ENCODE assay signal across 7 cellular contexts in the genomic region with DNA sequence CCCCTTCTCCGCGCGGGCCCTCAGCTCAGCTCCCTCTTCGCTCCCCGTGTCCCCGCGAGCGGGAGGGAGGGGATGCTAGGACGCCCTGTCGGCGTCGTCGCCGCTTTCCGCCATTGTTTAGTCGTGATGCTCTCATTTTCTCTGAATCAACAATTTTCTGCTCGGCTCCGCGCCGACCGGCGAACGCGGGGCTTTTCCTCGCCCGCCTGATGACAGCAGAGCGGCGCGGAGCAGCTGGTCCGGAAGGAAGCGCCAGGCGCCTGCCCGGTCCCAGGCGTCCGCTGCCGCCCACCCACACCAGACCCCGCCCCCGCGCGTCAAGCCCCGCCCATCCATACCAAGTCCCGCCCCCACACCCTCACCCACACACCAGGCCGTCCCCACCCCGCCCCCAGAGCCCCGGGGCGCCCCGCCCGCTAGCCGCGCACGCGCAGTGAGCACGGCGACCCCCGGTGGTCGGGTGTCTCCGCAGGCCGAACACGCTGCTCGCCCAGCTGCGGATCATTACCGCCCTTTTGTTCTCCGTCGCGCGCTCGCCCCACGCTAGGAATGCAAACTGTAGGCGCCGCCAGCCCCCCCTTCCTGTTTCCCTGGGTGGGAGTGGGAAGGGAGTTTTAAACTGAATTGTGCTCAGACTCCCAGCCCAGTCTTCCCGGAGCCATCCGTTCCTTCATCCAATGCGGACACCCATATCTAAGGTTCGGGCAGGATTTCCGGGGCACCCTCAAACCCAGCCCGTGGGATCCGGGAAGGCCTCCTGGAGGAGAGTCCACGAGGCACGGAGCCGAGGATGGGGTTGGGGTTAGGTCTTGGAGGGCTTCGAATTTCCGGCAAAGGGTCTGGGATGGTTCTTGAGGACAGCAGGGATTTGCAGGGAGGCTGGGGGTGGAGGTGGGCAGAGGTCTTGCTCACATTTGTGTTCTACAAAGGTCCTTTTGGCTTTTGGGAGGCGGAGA. TPM values are rescaled to one million over a fixed set of nuclear protein-coding genes. Genes with fewer than 3 reads are reported as not detected.
DNase-seq lines count a peak whose midpoint lies in the region; ATAC-seq lines count a peak whose summit lies in the region.

No MANE protein-coding gene starts in this region.

- peak overlapping the region; percentile 77 for H3K4me3 Mint-ChIP-seq in activated CD4-positive, alpha-beta memory T cell treated with anti-CD3 and anti-CD28 coated beads, Interleukin-2, amount 10 ng/mL, durations not matched to agents 7 days and 5 days

- H3K4me3 ChIP-seq in ectodermal cell (ENCODE audit: insufficient read depth, low read depth, low read length) (peak overlapping the region; percentile 63), mesodermal cell (ENCODE audit: extremely low read depth, insufficient read depth, low read length, poor library complexity, severe bottlenecking) (peak overlapping the region; percentile 57)

- no peak overlapping the region for H3K27ac Mint-ChIP-seq in activated CD4-positive, alpha-beta memory T cell treated with anti-CD3 and anti-CD28 coated beads, Interleukin-2, amount 10 ng/mL, durations not matched to agents 7 days and 5 days

- H3K36me3 Mint-ChIP-seq in activated CD4-positive, alpha-beta memory T cell treated with anti-CD3 and anti-CD28 coated beads, Interleukin-2, amount 10 ng/mL, durations not matched to agents 7 days and 5 days (ENCODE audit: low read depth), result no peaks in the 10 kb centered on the region

- DNase-seq in NCI-H1092 (lab: John Stamatoyannopoulos, UW), result peak; percentile 76
- peak; percentile 68 for DNase-seq in activated CD4-positive, alpha-beta memory T cell treated with anti-CD3 and anti-CD28 coated beads, Interleukin-2, amount 10 ng/mL, durations not matched to agents 7 days and 5 days
- peak; percentile 17 for DNase-seq in stimulated activated CD8-positive, alpha-beta memory T cell treated with anti-CD3 and anti-CD28 coated beads, Interleukin-15, amount 100 ng/mL, for 1 hour (ENCODE audit: low read depth)
- DNase-seq in NCI-H128 (lab: John Stamatoyannopoulos, UW; ENCODE audit: unreplicated experiment), result no peak

- ATAC-seq in GM18907 (IDR thresholded peaks at IDR 0.05; ENCODE audit: unreplicated experiment), result peak; percentile 54

- WGBS in ectodermal cell, 2 experiments, result 10% methylated on average over 79 to 83 of the region's 83 CpGs
- WGBS in mesodermal cell (ENCODE audit: insufficient coverage in 2 of 2), 2 experiments, result 13 to 22% methylated on average over 33 to 56 of the region's 83 CpGs

- H3K36me3 ChIP-seq in ectodermal cell (ENCODE audit: control insufficient read depth, insufficient read depth, low read length) (no peaks in the 10 kb centered on the region), mesodermal cell (ENCODE audit: control insufficient read depth, insufficient read depth, low read length) (no peaks in the 10 kb centered on the region)

- H3K27me3 ChIP-seq in ectodermal cell (ENCODE audit: control insufficient read depth, insufficient read depth, low read length, poor library complexity, severe bottlenecking), result peaks cover 58% of the 10 kb centered on the region

- POLR2A ChIA-PET in activated CD4-positive, alpha-beta memory T cell treated with anti-CD3 and anti-CD28 coated beads, Interleukin-2, amount 10 ng/mL, durations not matched to agents 7 days and 5 days (lab: Charles Lee), result interaction anchor here (1.1 kb wide), 2 partner anchors 9 to 252 kb away, joined by 3 read pairs; a partner anchor contains a TSS

- CTCF ChIA-PET in activated CD4-positive, alpha-beta memory T cell treated with anti-CD3 and anti-CD28 coated beads, Interleukin-2, amount 10 ng/mL, durations not matched to agents 7 days and 5 days (lab: Charles Lee), result interaction anchor here (1.0 to 1.8 kb wide), 2 partner anchors 16 to 78 kb away, joined by 3 to 5 read pairs; no protein-coding TSS in a partner anchor

- H3K4me1 Mint-ChIP-seq in activated CD4-positive, alpha-beta memory T cell treated with anti-CD3 and anti-CD28 coated beads, Interleukin-2, amount 10 ng/mL, durations not matched to agents 7 days and 5 days, result peaks cover 12% of the 10 kb centered on the region

- H3K9me3 ChIP-seq in ectodermal cell (ENCODE audit: control insufficient read depth, low read length) (no peaks in the 10 kb centered on the region), mesodermal cell (ENCODE audit: control insufficient read depth, low read length) (no peaks in the 10 kb centered on the region)

- peaks cover 44% of the 10 kb centered on the region for H3K27me3 Mint-ChIP-seq in activated CD4-positive, alpha-beta memory T cell treated with anti-CD3 and anti-CD28 coated beads, Interleukin-2, amount 10 ng/mL, durations not matched to agents 7 days and 5 days

- no peaks in the 10 kb centered on the region for H3K9me3 Mint-ChIP-seq in activated CD4-positive, alpha-beta memory T cell treated with anti-CD3 and anti-CD28 coated beads, Interleukin-2, amount 10 ng/mL, durations not matched to agents 7 days and 5 days

- H3K4me1 ChIP-seq in ectodermal cell (ENCODE audit: control insufficient read depth, insufficient read depth, low read length) (no peaks in the 10 kb centered on the region), mesodermal cell (ENCODE audit: control insufficient read depth, insufficient read depth, low read length, poor library complexity, severe bottlenecking) (peaks cover 12% of the 10 kb centered on the region)

- H3K27ac ChIP-seq in ectodermal cell (ENCODE audit: insufficient read depth, low read depth, low read length, poor library complexity, severe bottlenecking), result no peak overlapping the region
- H3K27ac ChIP-seq in mesodermal cell (ENCODE audit: low read depth, low read length, severe bottlenecking), result peak overlapping the region; percentile 76

RNA-seq across cellular contexts. Expression of a gene that starts 49.8 kb away (rescaled TPM):
- total RNA-seq in activated CD4-positive, alpha-beta memory T cell treated with anti-CD3 and anti-CD28 coated beads, Interleukin-2, amount 10 ng/mL, durations not matched to agents 7 days and 5 days, result not detected
- 0.15 TPM for polyA plus RNA-seq in ectodermal cell (2013, experiment 1 of 4)
- 0.14 TPM for polyA plus RNA-seq in ectodermal cell (2013, experiment 2 of 4)
- polyA plus RNA-seq in ectodermal cell (2013, experiment 3 of 4), result 0.32 TPM
- polyA plus RNA-seq in ectodermal cell (2013, experiment 4 of 4), result 0.16 TPM
- polyA plus RNA-seq in mesodermal cell (2013, experiment 1 of 2), result 0.29 TPM
- not detected for polyA plus RNA-seq in mesodermal cell (2013, experiment 2 of 2)
